ENCODE assay signal across 9 cellular contexts in genomic region chr9:127887792-127888191, GRCh38. TPM values are rescaled to one million over a fixed set of nuclear protein-coding genes. Genes with fewer than 3 reads are reported as not detected.
DNase-seq lines count a peak whose midpoint lies in the region; ATAC-seq and TF ChIP-seq lines count a peak whose summit lies in the region.
"Had no signal": no experiment of that assay in that cellular context is flagged by ENCODE, and none has a peak within 500 bp of the region (broad histone marks: within the 10 kb centered on the region; RNA-seq: fewer than 3 reads in every experiment).

No MANE protein-coding gene starts in this region.

- ATAC-seq in activated CD4-positive, alpha-beta T cell treated with anti-CD3 and anti-CD28 coated beads for 36 hours = peak; percentile 51
- ATAC-seq in thoracic aorta (ENCODE audit: insufficient number of reproducible peaks, low FRiP score, low read depth) (no peak), HG03108 (IDR thresholded peaks at IDR 0.05; ENCODE audit: unreplicated experiment) (no peak), GM18873 (IDR thresholded peaks at IDR 0.05; ENCODE audit: low FRiP score, unreplicated experiment) (no peak)

- no peaks in the 10 kb centered on the region for H3K9me3 ChIP-seq in thoracic aorta

- H3K27me3 Mint-ChIP-seq in activated CD4-positive, alpha-beta T cell treated with anti-CD3 and anti-CD28 coated beads for 36 hours = no peaks in the 10 kb centered on the region

- no peak for DNase-seq in activated CD4-positive, alpha-beta T cell treated with anti-CD3 and anti-CD28 coated beads for 36 hours
- no peak for DNase-seq in activated CD4-positive, alpha-beta T cell treated with anti-CD3 and anti-CD28 coated beads for 4 hours
- peak; percentile 41 for DNase-seq in OCI-M1 (lab: John Stamatoyannopoulos, UW)
- no peak for DNase-seq in epithelial cell of proximal tubule (ENCODE audit: low read depth)
- DNase-seq in thoracic aorta (ENCODE audit: low spot score) = no peak
- no peak for DNase-seq in DMS79 treated with DMSO at 0.1 percent for 48 hours (lab: John Stamatoyannopoulos, UW)
- DNase-seq: NCI-H748 treated with DMSO at 0.1 percent for 48 hours had no signal

- no peak overlapping the region for H3K4me3 ChIP-seq in epithelial cell of proximal tubule (ENCODE audit: low read depth, low read length)
- no peak overlapping the region for H3K4me3 ChIP-seq in thoracic aorta

- no peak overlapping the region for H3K27ac ChIP-seq in thoracic aorta

- H3K36me3 ChIP-seq in thoracic aorta = peaks cover 56% of the 10 kb centered on the region

- peaks cover 54% of the 10 kb centered on the region for H3K36me3 Mint-ChIP-seq in activated CD4-positive, alpha-beta T cell treated with anti-CD3 and anti-CD28 coated beads for 36 hours (ENCODE audit: low read depth)

- no peak overlapping the region for H3K27ac Mint-ChIP-seq in activated CD4-positive, alpha-beta T cell treated with anti-CD3 and anti-CD28 coated beads for 36 hours

- H3K4me1 ChIP-seq in thoracic aorta (ENCODE audit: control insufficient read depth in 1 of 2, low read depth in 2 of 2) = peaks cover 7 to 19% of the 10 kb centered on the region in 2 donors

- CTCF ChIA-PET in activated CD4-positive, alpha-beta T cell treated with anti-CD3 and anti-CD28 coated beads for 36 hours (lab: Charles Lee) = interaction anchor here (0.6 to 1.3 kb wide), 3 partner anchors 18 to 153 kb away, joined by 3 to 4 read pairs (median 3); partner anchors contain the start of gene TOR2A

- TF ChIP-seq CTCF in epithelial cell of proximal tubule (conservative IDR thresholded peaks at IDR 0.05; ENCODE audit: low read depth, low read length) = peak; percentile 29
- TF ChIP-seq CTCF in thoracic aorta (IDR thresholded peaks at IDR 0.05) = peak; percentile 9

- intact Hi-C loops in activated CD4-positive, alpha-beta T cell treated with anti-CD3 and anti-CD28 coated beads for 36 hours (cut with DNase I, micrococcal nuclease) = no loop called here

- no peaks in the 10 kb centered on the region for H3K9me3 Mint-ChIP-seq in activated CD4-positive, alpha-beta T cell treated with anti-CD3 and anti-CD28 coated beads for 36 hours (ENCODE audit: low read depth)

- POLR2A ChIA-PET in activated CD4-positive, alpha-beta T cell treated with anti-CD3 and anti-CD28 coated beads for 36 hours (lab: Charles Lee) = no interaction called here

- H3K27me3 ChIP-seq in thoracic aorta (replicated peaks; ENCODE audit: insufficient read depth) = no peaks in the 10 kb centered on the region

- H3K4me3 Mint-ChIP-seq in activated CD4-positive, alpha-beta T cell treated with anti-CD3 and anti-CD28 coated beads for 36 hours = no peak overlapping the region

- H3K4me1 Mint-ChIP-seq in activated CD4-positive, alpha-beta T cell treated with anti-CD3 and anti-CD28 coated beads for 36 hours = peaks cover 4% of the 10 kb centered on the region

RNA-seq across cellular contexts. Expression of gene AK1, which starts 10.3 kb away (rescaled TPM):
- total RNA-seq in activated CD4-positive, alpha-beta T cell treated with anti-CD3 and anti-CD28 coated beads for 36 hours = 10 to 100 TPM; 14.5 to 23.9 TPM
- total RNA-seq in epithelial cell of proximal tubule = 48.1 and 58.3 TPM in 2 replicates
- total RNA-seq in thoracic aorta = 10 to 100 TPM; 35.1 to 77.7 TPM

RNA-seq across cellular contexts. Expression of gene ST6GALNAC6, which starts 11.6 kb away (rescaled TPM):
- total RNA-seq in activated CD4-positive, alpha-beta T cell treated with anti-CD3 and anti-CD28 coated beads for 36 hours = 10 to 100 TPM; 46.3 to 63.3 TPM
- total RNA-seq in epithelial cell of proximal tubule (23.5 and 25.8 TPM in 2 replicates), thoracic aorta (100 to 1,000 TPM; 140 to 221 TPM)

RNA-seq across cellular contexts. Expression of gene ST6GALNAC4, which starts 29.0 kb away (rescaled TPM):
- total RNA-seq in activated CD4-positive, alpha-beta T cell treated with anti-CD3 and anti-CD28 coated beads for 36 hours = 10 to 100 TPM; 14.9 to 20.7 TPM
- total RNA-seq in epithelial cell of proximal tubule = 27.4 and 28.2 TPM in 2 replicates
- 10 to 100 TPM; 45.0 to 61.2 TPM for total RNA-seq in thoracic aorta

RNA-seq across cellular contexts. Expression of gene ENG, which starts 33.3 kb away (rescaled TPM):
- total RNA-seq in activated CD4-positive, alpha-beta T cell treated with anti-CD3 and anti-CD28 coated beads for 36 hours = 10 to 100 TPM; 13.9 to 15.2 TPM
- total RNA-seq in epithelial cell of proximal tubule = 5.0 and 10.6 TPM in 2 replicates
- total RNA-seq in thoracic aorta = 100 to 1,000 TPM; 239 to 268 TPM

RNA-seq across cellular contexts. Expression of gene PIP5KL1, which starts 42.8 kb away (rescaled TPM):
- 1 to 10 TPM; 1.9 to 2.8 TPM for total RNA-seq in activated CD4-positive, alpha-beta T cell treated with anti-CD3 and anti-CD28 coated beads for 36 hours
- total RNA-seq in epithelial cell of proximal tubule (0.87 and 6.9 TPM in 2 replicates), thoracic aorta (1 to 10 TPM; 6.0 to 8.8 TPM)
